In the genomic region with DNA sequence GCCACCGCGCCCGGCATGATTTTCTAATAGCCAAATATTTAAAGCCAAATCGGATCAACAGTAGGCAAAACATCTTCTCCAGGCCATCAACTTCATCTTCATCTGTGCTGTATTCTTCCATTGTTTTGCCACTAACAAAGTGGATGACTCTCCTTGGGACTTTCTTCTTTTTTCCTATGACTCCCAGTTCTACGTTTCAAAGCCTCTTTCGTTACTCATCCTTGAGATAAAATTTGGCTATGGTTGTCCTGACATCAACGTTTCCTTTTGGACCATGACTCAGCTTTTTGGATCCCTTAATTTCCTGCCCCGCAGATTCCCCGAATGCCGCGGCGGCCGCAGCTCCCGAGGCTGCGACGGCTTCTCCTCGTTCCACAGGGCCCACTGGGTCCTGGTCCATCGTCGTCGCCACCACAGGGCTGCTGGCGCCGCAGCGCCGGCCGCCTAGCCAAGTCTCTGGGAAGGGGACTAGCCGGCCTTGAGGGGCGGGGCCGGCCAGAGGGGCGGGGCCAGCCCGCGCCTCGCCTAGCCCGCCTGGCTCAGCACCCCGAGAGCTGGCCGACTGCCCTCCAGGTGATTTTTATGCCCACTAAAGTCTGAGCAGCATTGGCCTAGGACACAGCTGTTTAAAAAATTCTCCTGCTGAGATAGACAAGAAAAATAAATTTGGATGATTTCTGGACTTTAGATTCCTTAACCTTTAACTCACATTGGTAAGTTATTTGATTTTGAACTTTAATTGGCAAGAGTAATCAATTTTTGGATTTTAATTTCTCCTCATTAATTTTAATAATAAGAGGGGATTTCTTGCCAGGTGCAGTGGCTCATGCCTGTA, we compare ENCODE assay signal across 1 cellular context.
TF ChIP-seq lines count a peak whose summit lies in the region.

No MANE protein-coding gene starts in this region.

TF ChIP-seq in GM12878, 131 proteins besides CTCF, POLR2A, EP300 and RAD21 (continued from another document):
- TF ChIP-seq, protein P1, sequence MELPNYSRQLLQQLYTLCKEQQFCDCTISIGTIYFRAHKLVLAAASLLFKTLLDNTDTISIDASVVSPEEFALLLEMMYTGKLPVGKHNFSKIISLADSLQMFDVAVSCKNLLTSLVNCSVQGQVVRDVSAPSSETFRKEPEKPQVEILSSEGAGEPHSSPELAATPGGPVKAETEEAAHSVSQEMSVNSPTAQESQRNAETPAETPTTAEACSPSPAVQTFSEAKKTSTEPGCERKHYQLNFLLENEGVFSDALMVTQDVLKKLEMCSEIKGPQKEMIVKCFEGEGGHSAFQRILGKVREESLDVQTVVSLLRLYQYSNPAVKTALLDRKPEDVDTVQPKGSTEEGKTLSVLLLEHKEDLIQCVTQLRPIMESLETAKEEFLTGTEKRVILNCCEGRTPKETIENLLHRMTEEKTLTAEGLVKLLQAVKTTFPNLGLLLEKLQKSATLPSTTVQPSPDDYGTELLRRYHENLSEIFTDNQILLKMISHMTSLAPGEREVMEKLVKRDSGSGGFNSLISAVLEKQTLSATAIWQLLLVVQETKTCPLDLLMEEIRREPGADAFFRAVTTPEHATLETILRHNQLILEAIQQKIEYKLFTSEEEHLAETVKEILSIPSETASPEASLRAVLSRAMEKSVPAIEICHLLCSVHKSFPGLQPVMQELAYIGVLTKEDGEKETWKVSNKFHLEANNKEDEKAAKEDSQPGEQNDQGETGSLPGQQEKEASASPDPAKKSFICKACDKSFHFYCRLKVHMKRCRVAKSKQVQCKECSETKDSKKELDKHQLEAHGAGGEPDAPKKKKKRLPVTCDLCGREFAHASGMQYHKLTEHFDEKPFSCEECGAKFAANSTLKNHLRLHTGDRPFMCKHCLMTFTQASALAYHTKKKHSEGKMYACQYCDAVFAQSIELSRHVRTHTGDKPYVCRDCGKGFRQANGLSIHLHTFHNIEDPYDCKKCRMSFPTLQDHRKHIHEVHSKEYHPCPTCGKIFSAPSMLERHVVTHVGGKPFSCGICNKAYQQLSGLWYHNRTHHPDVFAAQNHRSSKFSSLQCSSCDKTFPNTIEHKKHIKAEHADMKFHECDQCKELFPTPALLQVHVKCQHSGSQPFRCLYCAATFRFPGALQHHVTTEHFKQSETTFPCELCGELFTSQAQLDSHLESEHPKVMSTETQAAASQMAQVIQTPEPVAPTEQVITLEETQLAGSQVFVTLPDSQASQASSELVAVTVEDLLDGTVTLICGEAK (IDR thresholded peaks at IDR 0.05; ENCODE audit: borderline replicate concordance): no peak
- no peak for TF ChIP-seq FOXM1 (IDR thresholded peaks at IDR 0.05; ENCODE audit: low read depth, low read length)
- TF ChIP-seq BACH1 (IDR thresholded peaks at IDR 0.05; ENCODE audit: borderline replicate concordance): peak; percentile 46; the same call in 1 of the 2 replicates
- TF ChIP-seq, protein P2, sequence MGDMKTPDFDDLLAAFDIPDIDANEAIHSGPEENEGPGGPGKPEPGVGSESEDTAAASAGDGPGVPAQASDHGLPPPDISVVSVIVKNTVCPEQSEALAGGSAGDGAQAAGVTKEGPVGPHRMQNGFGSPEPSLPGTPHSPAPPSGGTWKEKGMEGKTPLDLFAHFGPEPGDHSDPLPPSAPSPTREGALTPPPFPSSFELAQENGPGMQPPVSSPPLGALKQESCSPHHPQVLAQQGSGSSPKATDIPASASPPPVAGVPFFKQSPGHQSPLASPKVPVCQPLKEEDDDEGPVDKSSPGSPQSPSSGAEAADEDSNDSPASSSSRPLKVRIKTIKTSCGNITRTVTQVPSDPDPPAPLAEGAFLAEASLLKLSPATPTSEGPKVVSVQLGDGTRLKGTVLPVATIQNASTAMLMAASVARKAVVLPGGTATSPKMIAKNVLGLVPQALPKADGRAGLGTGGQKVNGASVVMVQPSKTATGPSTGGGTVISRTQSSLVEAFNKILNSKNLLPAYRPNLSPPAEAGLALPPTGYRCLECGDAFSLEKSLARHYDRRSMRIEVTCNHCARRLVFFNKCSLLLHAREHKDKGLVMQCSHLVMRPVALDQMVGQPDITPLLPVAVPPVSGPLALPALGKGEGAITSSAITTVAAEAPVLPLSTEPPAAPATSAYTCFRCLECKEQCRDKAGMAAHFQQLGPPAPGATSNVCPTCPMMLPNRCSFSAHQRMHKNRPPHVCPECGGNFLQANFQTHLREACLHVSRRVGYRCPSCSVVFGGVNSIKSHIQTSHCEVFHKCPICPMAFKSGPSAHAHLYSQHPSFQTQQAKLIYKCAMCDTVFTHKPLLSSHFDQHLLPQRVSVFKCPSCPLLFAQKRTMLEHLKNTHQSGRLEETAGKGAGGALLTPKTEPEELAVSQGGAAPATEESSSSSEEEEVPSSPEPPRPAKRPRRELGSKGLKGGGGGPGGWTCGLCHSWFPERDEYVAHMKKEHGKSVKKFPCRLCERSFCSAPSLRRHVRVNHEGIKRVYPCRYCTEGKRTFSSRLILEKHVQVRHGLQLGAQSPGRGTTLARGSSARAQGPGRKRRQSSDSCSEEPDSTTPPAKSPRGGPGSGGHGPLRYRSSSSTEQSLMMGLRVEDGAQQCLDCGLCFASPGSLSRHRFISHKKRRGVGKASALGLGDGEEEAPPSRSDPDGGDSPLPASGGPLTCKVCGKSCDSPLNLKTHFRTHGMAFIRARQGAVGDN (IDR thresholded peaks at IDR 0.05): no peak
- TF ChIP-seq ZNF274 (IDR thresholded peaks at IDR 0.05; ENCODE audit: insufficient read depth, insufficient read length): no peak
- no peak for TF ChIP-seq ASH2L (IDR thresholded peaks at IDR 0.05; ENCODE audit: borderline replicate concordance, low read depth)
- no peak for TF ChIP-seq MXI1 (IDR thresholded peaks at IDR 0.05; ENCODE audit: low read depth, low read length)
- TF ChIP-seq SRF (IDR thresholded peaks at IDR 0.05; ENCODE audit: low read depth in 2 of 2, low read length in 2 of 2): no peak
TF ChIP-seq in GM12878: peak in this region for 2.
